10 cellular contexts compared by ENCODE assay signal in the genomic region with DNA sequence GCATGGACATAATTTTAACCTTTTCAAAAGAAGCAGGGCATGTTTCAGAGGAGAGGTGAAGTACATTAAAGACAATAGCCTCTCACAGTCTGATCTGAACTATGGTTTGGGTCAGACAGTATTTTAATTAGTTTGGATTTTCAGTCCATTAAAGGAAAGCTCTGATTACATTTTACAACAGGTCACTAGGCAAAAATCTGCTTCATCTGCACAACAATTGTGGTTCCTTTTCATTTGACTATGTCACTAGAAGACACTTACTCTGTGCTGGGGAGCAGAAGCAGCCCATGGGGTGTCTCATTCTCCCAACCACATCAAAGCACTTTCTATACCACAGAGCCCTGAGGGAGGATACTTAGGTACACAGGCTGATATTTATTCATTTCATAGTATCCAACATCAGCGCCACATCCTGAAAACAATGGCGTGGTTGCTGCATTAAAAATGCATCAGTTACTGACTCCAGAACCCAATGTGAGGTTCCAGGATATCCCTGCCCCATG. TPM values are rescaled to one million over a fixed set of nuclear protein-coding genes. Genes with fewer than 3 reads are reported as not detected.
A peak's percentile ranks its signal among the peaks of the same experiment; 100 is the strongest.
DNase-seq lines count a peak whose midpoint lies in the region; ATAC-seq, FAIRE-seq and TF ChIP-seq lines count a peak whose summit lies in the region.
"Had no signal": no experiment of that assay in that cellular context is flagged by ENCODE, and none has a peak within 500 bp of the region (broad histone marks: within the 10 kb centered on the region; RNA-seq: fewer than 3 reads in every experiment).

No MANE protein-coding gene starts in this region.

- H4K20me1 ChIP-seq in Loucy (ENCODE audit: insufficient read depth, low read length, poor library complexity, severe bottlenecking) = no peaks in the 10 kb centered on the region

- peak overlapping the region; percentile 18 for H3K4me3 ChIP-seq in Loucy (ENCODE audit: low read length, poor library complexity, severe bottlenecking)
- no peak overlapping the region for H3K4me3 ChIP-seq in sigmoid colon
- H3K4me3 ChIP-seq: heart right ventricle had no signal

- H3F3A ChIP-seq in Loucy (ENCODE audit: low read depth) = no peaks in the 10 kb centered on the region

- H3K4me1 ChIP-seq in Loucy (ENCODE audit: insufficient read depth, low read length, poor library complexity, severe bottlenecking) (peaks cover 6% of the 10 kb centered on the region), sigmoid colon (peaks cover 0 to 6% (median 0%) of the 10 kb centered on the region in 4 donors)

- H2AFZ ChIP-seq in Loucy (ENCODE audit: low read length) = no peak overlapping the region

- H3K9me2 ChIP-seq in Loucy (replicated peaks; ENCODE audit: low read depth, low read length) = no peaks in the 10 kb centered on the region

- H3K4me2 ChIP-seq in Loucy (ENCODE audit: low read depth, low read length, poor library complexity, severe bottlenecking) = peak overlapping the region; percentile 27

- H3K9ac ChIP-seq in Loucy (ENCODE audit: low read depth, low read length, poor library complexity, severe bottlenecking) = no peak overlapping the region

- H3K9me3 ChIP-seq in Loucy (ENCODE audit: insufficient read depth, low read depth, low read length) = no peaks in the 10 kb centered on the region
- H3K9me3 ChIP-seq in sigmoid colon = no peaks in the 10 kb centered on the region

- no peaks in the 10 kb centered on the region for H3K36me3 ChIP-seq in Loucy (ENCODE audit: insufficient read depth, low read length)
- H3K36me3 ChIP-seq in sigmoid colon = no peaks in the 10 kb centered on the region
- H3K36me3 ChIP-seq: heart right ventricle had no signal

- DNase-seq in COLO668 (lab: John Stamatoyannopoulos, UW; ENCODE audit: unreplicated experiment) = peak; percentile 2
- peak; percentile 46 for DNase-seq in astrocyte of the hippocampus (ENCODE audit: low read depth, low spot score)
- no peak for DNase-seq in sigmoid colon
- no peak for DNase-seq in HT-29 (ENCODE audit: low spot score)
- no peak for DNase-seq in NCI-H1105 treated with DMSO at 0.1 percent for 48 hours (lab: John Stamatoyannopoulos, UW)
- DNase-seq in frontal cortex (ENCODE audit: low spot score in 2 of 2) = no peak
- DNase-seq: heart right ventricle, NCI-H146 had no signal

- no peaks in the 10 kb centered on the region for H3K79me2 ChIP-seq in Loucy (ENCODE audit: insufficient read depth, low read length)

- peak; percentile 63 for ATAC-seq in GM21515 (IDR thresholded peaks at IDR 0.05; ENCODE audit: unreplicated experiment)
- ATAC-seq: heart right ventricle had no signal

- TF ChIP-seq CTCF in Loucy (conservative IDR thresholded peaks at IDR 0.05; ENCODE audit: low read length) (no peak), sigmoid colon (IDR thresholded peaks at IDR 0.05) (no peak)

- no peak overlapping the region for H3K27ac ChIP-seq in sigmoid colon
- H3K27ac ChIP-seq: heart right ventricle had no signal

- H3K27me3 ChIP-seq in Loucy (ENCODE audit: insufficient read depth, low read length, poor library complexity, severe bottlenecking) = no peaks in the 10 kb centered on the region
- H3K27me3 ChIP-seq in sigmoid colon = no peaks in the 10 kb centered on the region
- H3K27me3 ChIP-seq: heart right ventricle had no signal

- intact Hi-C loops in sigmoid colon (cut with DNase I) = no loop called here

- 76 to 86% methylated on average over 2 of the region's 2 CpGs for WGBS in sigmoid colon, 2 donors

- TF ChIP-seq EP300 in sigmoid colon (IDR thresholded peaks at IDR 0.05) = no peak

- no peak for FAIRE-seq in frontal cortex (lab: Jason Lieb, UNC)

- no peak for TF ChIP-seq POLR2A in sigmoid colon (IDR thresholded peaks at IDR 0.05)

RNA-seq across cellular contexts. Expression of a gene that starts 36.6 kb away (rescaled TPM):
- total RNA-seq in sigmoid colon (10 to 100 TPM; 57.6 to 66.5 (median 64.7) TPM), frontal cortex (206 TPM)
- polyA plus RNA-seq in sigmoid colon = 10 to 100 TPM; 44.4 to 71.7 (median 56.9) TPM
- total RNA-seq in HT-29 (2014; rRNA removed; shearing (Covaris generic)) = 45.5 and 57.7 TPM in 2 replicates

Comparison
In these comparisons a context has a peak if more than half of its experiments do, and no peak if none do; other contexts are left out.
1. DNase-seq: peak in COLO668 (single experiment) and astrocyte of the hippocampus (single experiment); none in sigmoid colon (single experiment), HT-29 (single experiment), NCI-H1105 treated with DMSO at 0.1 percent for 48 hours (single experiment) and frontal cortex (0 of 2).